8 cellular contexts compared by ENCODE assay signal in the genomic region with DNA sequence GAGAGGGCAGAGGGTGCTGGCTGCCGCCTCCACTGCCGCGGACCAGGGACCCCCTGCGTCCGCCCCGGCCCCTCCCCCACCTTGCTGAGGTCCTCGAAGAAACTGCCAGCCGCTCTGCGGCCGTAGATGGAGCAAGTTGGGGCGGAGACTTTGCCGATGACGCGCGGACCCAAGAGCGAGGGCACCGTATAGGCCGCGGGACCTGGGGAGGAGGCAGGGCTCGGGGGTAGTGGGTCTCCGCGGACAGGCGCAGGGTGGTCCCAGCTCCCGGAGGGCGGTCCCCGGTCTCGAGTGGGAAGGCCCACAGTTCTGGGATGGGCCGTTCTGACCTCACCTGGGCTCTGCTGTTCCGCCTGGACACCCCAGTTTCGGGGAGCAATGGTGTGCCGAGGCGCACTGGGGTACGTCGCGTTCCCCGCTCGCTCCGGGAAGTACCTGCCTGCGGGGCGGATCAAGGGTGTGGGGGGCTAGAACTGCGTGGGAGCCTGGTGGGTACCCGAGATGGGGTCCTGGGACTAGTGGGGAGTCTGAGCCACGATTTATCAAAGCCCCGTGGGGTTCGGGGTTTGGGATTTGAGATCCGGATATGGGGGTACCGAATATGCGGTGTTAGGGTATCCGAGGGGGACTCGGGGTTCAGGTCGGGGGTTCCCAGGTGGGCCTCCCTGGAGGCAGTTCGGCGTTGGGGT. TPM values are rescaled to one million over a fixed set of nuclear protein-coding genes. Genes with fewer than 3 reads are reported as not detected.
DNase-seq lines count a peak whose midpoint lies in the region; ATAC-seq and TF ChIP-seq lines count a peak whose summit lies in the region.

No MANE protein-coding gene starts in this region.

- POLR2A ChIA-PET in BJ (lab: Charles Lee), result interaction anchor here (0.6 kb wide), 1 partner anchor 10 kb away, joined by 6 read pairs; no protein-coding TSS in a partner anchor

- peak; percentile 66 to 96 (median 80) for TF ChIP-seq POLR2A in upper lobe of left lung (IDR thresholded peaks at IDR 0.05)

- ATAC-seq in upper lobe of left lung (ENCODE audit: low FRiP score in 2 of 2), result peak; percentile 73 to 86

- no peak overlapping the region for H3K27ac Mint-ChIP-seq in glutamatergic neuron (ENCODE audit: unreplicated experiment)

- H3K4me1 ChIP-seq in upper lobe of left lung, result peaks cover 47 to 83% (median 51%) of the 10 kb centered on the region in 4 donors

- TF ChIP-seq CTCF in BJ (IDR thresholded peaks at IDR 0.05; ENCODE audit: insufficient read depth, low read depth, low read length) (no peak), glutamatergic neuron (IDR thresholded peaks at IDR 0.05; ENCODE audit: partially characterized antibody, unreplicated experiment) (no peak), upper lobe of left lung (IDR thresholded peaks at IDR 0.05) (no peak)

- H3K9me3 Mint-ChIP-seq in glutamatergic neuron (ENCODE audit: unreplicated experiment), result peaks cover 10% of the 10 kb centered on the region

- H3K27me3 ChIP-seq in BJ (ENCODE audit: control insufficient read depth, insufficient read depth, low read length), result no peaks in the 10 kb centered on the region
- H3K27me3 ChIP-seq in upper lobe of left lung, result no peaks in the 10 kb centered on the region

- DNase-seq in BJ (ENCODE audit: low read depth), result no peak
- DNase-seq in GOT3 (lab: John Stamatoyannopoulos, UW), result peak; percentile 44
- DNase-seq in RKO (ENCODE audit: low spot score), result peak; percentile 90
- DNase-seq in activated naive CD4-positive, alpha-beta T cell (lab: John Stamatoyannopoulos, UW), result peak; percentile 41 to 69 (median 60)
- peak; percentile 74 for DNase-seq in glutamatergic neuron
- DNase-seq in posterior vena cava (ENCODE audit: low spot score), result peak; percentile 98
- peak; percentile 94 to 95 for DNase-seq in upper lobe of left lung
- DNase-seq in cerebellum (ENCODE audit: low spot score), result no peak

- H3K9me3 ChIP-seq in upper lobe of left lung, result no peaks in the 10 kb centered on the region

- H3K4me3 Mint-ChIP-seq in glutamatergic neuron (ENCODE audit: unreplicated experiment), result peak overlapping the region; percentile 65

- H3K27me3 Mint-ChIP-seq in glutamatergic neuron (ENCODE audit: unreplicated experiment), result peaks cover 25% of the 10 kb centered on the region

- H3K36me3 ChIP-seq in BJ (ENCODE audit: control insufficient read depth, insufficient read depth, low read length) (no peaks in the 10 kb centered on the region), upper lobe of left lung (no peaks in the 10 kb centered on the region)

- peak in 1 of 4 donors; percentile 14 for TF ChIP-seq EP300 in upper lobe of left lung (IDR thresholded peaks at IDR 0.05)

- H3K36me3 Mint-ChIP-seq in glutamatergic neuron (ENCODE audit: unreplicated experiment), result no peaks in the 10 kb centered on the region

- 1% methylated on average over 16 to 53 of the region's 53 CpGs for WGBS in upper lobe of left lung, 2 donors

- intact Hi-C loops in posterior vena cava (cut with DNase I), result no loop called here

- CTCF ChIA-PET in BJ (lab: Yijun Ruan, JAX), result interaction anchor here (1.3 kb wide), 1 partner anchor 32 kb away, joined by 3 read pairs; a partner anchor contains a TSS

- H3K27ac ChIP-seq in upper lobe of left lung, result peak overlapping the region; percentile 97 to 100 (median 98)

- peak overlapping the region; percentile 59 for H3K4me3 ChIP-seq in BJ (ENCODE audit: low read depth, low read length)
- peak overlapping the region; percentile 64 to 93 (median 77) for H3K4me3 ChIP-seq in upper lobe of left lung

- H3K4me1 Mint-ChIP-seq in glutamatergic neuron (ENCODE audit: low read depth, unreplicated experiment), result peaks cover 8% of the 10 kb centered on the region

RNA-seq across cellular contexts. Expression of a gene that starts 1.2 kb away (rescaled TPM):
- 13.1 and 20.6 TPM in 2 replicates for polyA plus RNA-seq in BJ (2011; rRNA removed)
- 7.0 and 10.4 TPM in 2 replicates for polyA minus RNA-seq in BJ (2011; rRNA and poly(A)+ RNA removed)
- total RNA-seq in glutamatergic neuron (ENCODE audit: unreplicated experiment) (1.2 TPM), posterior vena cava (10 to 100 TPM; 52.8 to 63.8 TPM), upper lobe of left lung (100 to 1,000 TPM; 162 to 346 (median 248) TPM), cerebellum (2.3 TPM)

RNA-seq across cellular contexts. Expression of a gene that starts 5.6 kb away (rescaled TPM):
- polyA plus RNA-seq in BJ (2011; rRNA removed), result 0.78 and 2.5 TPM in 2 replicates
- polyA minus RNA-seq in BJ (2011; rRNA and poly(A)+ RNA removed), result 0.98 and 2.6 TPM in 2 replicates
- total RNA-seq in glutamatergic neuron (ENCODE audit: unreplicated experiment) (4.8 TPM), posterior vena cava (1 to 10 TPM in 1 of 2 donors, not detected in 1; 2.6 TPM), upper lobe of left lung (10 to 100 TPM in 2 of 6 donors, 1 to 10 TPM in 3, not detected in 1; 1.7 to 14.0 (median 9.2) TPM), cerebellum (not detected)

RNA-seq across cellular contexts. Expression of a gene that starts 14.7 kb away (rescaled TPM):
- polyA plus RNA-seq in BJ (2011; rRNA removed), result 0.34 and 0.39 TPM in 2 replicates
- polyA minus RNA-seq in BJ (2011; rRNA and poly(A)+ RNA removed), result 0.36 and 0.62 TPM in 2 replicates
- total RNA-seq in glutamatergic neuron (ENCODE audit: unreplicated experiment), result 0.12 TPM
- under 1 TPM; 0.14 to 0.28 TPM for total RNA-seq in posterior vena cava
- 1 to 10 TPM in 2 of 6 donors, under 1 TPM in 2, not detected in 2; 0.39 to 1.5 (median 0.81) TPM for total RNA-seq in upper lobe of left lung
- not detected for total RNA-seq in cerebellum

RNA-seq across cellular contexts. Expression of a gene that starts 23.0 kb away (rescaled TPM):
- polyA plus RNA-seq in BJ (2011; rRNA removed), result 16.1 and 31.7 TPM in 2 replicates
- 22.3 and 29.2 TPM in 2 replicates for polyA minus RNA-seq in BJ (2011; rRNA and poly(A)+ RNA removed)
- total RNA-seq in glutamatergic neuron (ENCODE audit: unreplicated experiment), result 52.9 TPM
- 10 to 100 TPM; 32.1 to 32.7 TPM for total RNA-seq in posterior vena cava
- total RNA-seq in upper lobe of left lung, result 100 to 1,000 TPM in 1 of 6 donors, 10 to 100 TPM in 5; 55.4 to 104 (median 62.2) TPM
- total RNA-seq in cerebellum, result 33.8 TPM

RNA-seq across cellular contexts. Expression of a gene that starts 23.5 kb away (rescaled TPM):
- 54.0 and 111 TPM in 2 replicates for polyA plus RNA-seq in BJ (2011; rRNA removed)
- 47.9 and 49.1 TPM in 2 replicates for polyA minus RNA-seq in BJ (2011; rRNA and poly(A)+ RNA removed)
- total RNA-seq in glutamatergic neuron (ENCODE audit: unreplicated experiment) (62.2 TPM), posterior vena cava (10 to 100 TPM; 39.0 to 53.3 TPM), upper lobe of left lung (10 to 100 TPM; 36.0 to 87.4 (median 77.4) TPM), cerebellum (12.7 TPM)

Comparison
In these comparisons a context has a peak if more than half of its experiments do, and no peak if none do; other contexts are left out.
1. DNase-seq: peak in GOT3 (single experiment), RKO (single experiment), activated naive CD4-positive, alpha-beta T cell (4 of 4), glutamatergic neuron (single experiment), posterior vena cava (single experiment) and upper lobe of left lung (2 of 2); none in BJ (single experiment) and cerebellum (single experiment).
2. RNA of a gene that starts 1.2 kb away (total RNA-seq): 162 to 346 TPM in upper lobe of left lung and 52.8 to 63.8 TPM in posterior vena cava; 2.3 TPM in cerebellum (single experiment) and 1.2 TPM in glutamatergic neuron (single experiment); every median in the first group is over 10 times any median in the second.